In the genomic region with DNA sequence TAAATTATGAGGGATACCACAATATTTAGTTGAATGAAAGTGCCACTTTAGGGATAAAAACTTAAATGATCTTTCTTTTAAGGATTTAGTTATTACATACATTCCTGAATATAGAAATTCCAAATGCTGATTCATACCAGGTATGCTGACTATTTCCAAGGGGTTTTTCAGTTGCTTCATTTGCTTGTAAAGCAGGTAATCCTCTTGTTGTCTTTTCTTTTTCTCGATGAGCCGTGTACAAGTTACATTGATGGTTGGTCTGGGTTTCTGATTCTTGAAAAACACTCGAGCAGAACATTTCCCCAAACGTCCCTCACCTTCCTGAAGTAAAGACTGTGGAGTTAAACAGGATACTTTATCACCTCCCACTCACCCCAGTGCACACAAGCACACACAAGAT, we compare ENCODE assay signal across 14 cellular contexts. TPM values are rescaled to one million over a fixed set of nuclear protein-coding genes. Genes with fewer than 3 reads are reported as not detected.
"Had no signal": no experiment of that assay in that cellular context is flagged by ENCODE, and none has a peak within 500 bp of the region (broad histone marks: within the 10 kb centered on the region; RNA-seq: fewer than 3 reads in every experiment).

No MANE protein-coding gene starts in this region.

- H3K27me3 Mint-ChIP-seq: stimulated activated memory B cell treated with anti-CD40 and anti-IgM and Interleukin-4, amounts not matched to agents 10 μg/mL and 1 μg/mL and 100 μg/mL, for 72 hours had no signal

- H3K27ac ChIP-seq: body of pancreas, gastrocnemius medialis, neural progenitor cell, parathyroid adenoma, thyroid gland had no signal

- H3K4me3 ChIP-seq: body of pancreas, gastrocnemius medialis, heart right ventricle, neural progenitor cell, thyroid gland had no signal

- H3K27me3 ChIP-seq: body of pancreas, gastrocnemius medialis, heart right ventricle, neural progenitor cell, thyroid gland had no signal

- H3K9ac ChIP-seq: neural progenitor cell, parathyroid adenoma had no signal

- DNase-seq: activated CD4-positive, alpha-beta T cell treated with anti-CD3 and anti-CD28 coated beads, Interleukin-2, amount 50 U/mL, for 4 hours; body of pancreas; cerebellar nuclear complex; effector memory CD4-positive, alpha-beta T cell; gastrocnemius medialis; heart right ventricle; left colon; retina; thyroid gland had no signal

- ATAC-seq: activated CD4-positive, CD25-positive, alpha-beta regulatory T cell treated with anti-CD3 and anti-CD28 coated beads, Interleukin-2, amount 50 U/mL, for 24 hours; activated naive CD4-positive, alpha-beta T cell treated with anti-CD3 and anti-CD28 coated beads, Interleukin-2, amount 50 U/mL, for 72 hours; body of pancreas; gastrocnemius medialis; left colon; stimulated activated memory B cell treated with anti-CD40 and anti-IgM and Interleukin-4, amounts not matched to agents 10 μg/mL and 1 μg/mL and 100 μg/mL, for 72 hours had no signal

- H3K4me1 ChIP-seq: body of pancreas, neural progenitor cell, parathyroid adenoma had no signal

- H3K9me3 Mint-ChIP-seq: activated naive CD4-positive, alpha-beta T cell treated with anti-CD3 and anti-CD28 coated beads, Interleukin-2, amount 50 U/mL, for 72 hours; neural progenitor cell; stimulated activated memory B cell treated with anti-CD40 and anti-IgM and Interleukin-4, amounts not matched to agents 10 μg/mL and 1 μg/mL and 100 μg/mL, for 72 hours had no signal

- H3K9me3 ChIP-seq: body of pancreas, gastrocnemius medialis, heart right ventricle, thyroid gland had no signal

- H2AFZ ChIP-seq: neural progenitor cell, parathyroid adenoma had no signal

- H3K4me2 ChIP-seq: neural progenitor cell had no signal

- H3K36me3 ChIP-seq: neural progenitor cell had no signal

- H3K79me2 ChIP-seq: parathyroid adenoma had no signal

- H3K27ac Mint-ChIP-seq: neural progenitor cell; stimulated activated memory B cell treated with anti-CD40 and anti-IgM and Interleukin-4, amounts not matched to agents 10 μg/mL and 1 μg/mL and 100 μg/mL, for 72 hours had no signal

- H3K4me3 Mint-ChIP-seq: neural progenitor cell; stimulated activated memory B cell treated with anti-CD40 and anti-IgM and Interleukin-4, amounts not matched to agents 10 μg/mL and 1 μg/mL and 100 μg/mL, for 72 hours had no signal

RNA-seq across cellular contexts. Expression of a gene that starts 21.7 kb away (rescaled TPM):
- total RNA-seq: activated naive CD4-positive, alpha-beta T cell treated with anti-CD3 and anti-CD28 coated beads, Interleukin-2, amount 50 U/mL, for 72 hours had no signal
